In genomic region chr9:77040340-77040739, GRCh38 we compare ENCODE assay signal across 1 cellular context.
TF ChIP-seq lines count a peak whose summit lies in the region.

No MANE protein-coding gene starts in this region.

TF ChIP-seq in GM23338, 12 proteins besides CTCF, POLR2A, EP300 and RAD21 (continued from another document):
- TF ChIP-seq REST (IDR thresholded peaks at IDR 0.05; ENCODE audit: unreplicated experiment): peak; percentile 38
